In genomic region chr22:36387914-36388864, GRCh38 we compare ENCODE assay signal across 8 cellular contexts. TPM values are rescaled to one million over a fixed set of nuclear protein-coding genes. Genes with fewer than 3 reads are reported as not detected.
DNase-seq lines count a peak whose midpoint lies in the region; ATAC-seq and FAIRE-seq lines count a peak whose summit lies in the region.

Gene MYH9 (minus strand): TSS chr22:36387967. CDS start chr22:36349236, 38,731 bp downstream.

- H3K36me3 Mint-ChIP-seq in activated T-cell treated with anti-CD3 and anti-CD28 coated beads, Interleukin-2, amount 50 U/mL, for 72 hours (ENCODE audit: insufficient read depth in 2 of 2) = peaks cover 13 to 26% of the 10 kb centered on the region in 2 donors

- peak; percentile 68 for ATAC-seq in GM21737 (IDR thresholded peaks at IDR 0.05; ENCODE audit: unreplicated experiment)
- ATAC-seq in activated T-cell treated with anti-CD3 and anti-CD28 coated beads, Interleukin-2, amount 50 U/mL, for 72 hours (replicated peaks in 1 of 2) = peak; percentile 72 to 74
- ATAC-seq in esophagus mucosa = peak; percentile 91

- H3K4me1 ChIP-seq in muscle layer of colon (ENCODE audit: insufficient read depth, low read length) = peaks cover 10% of the 10 kb centered on the region

- peaks cover 54% of the 10 kb centered on the region for H3K4me1 Mint-ChIP-seq in activated T-cell treated with anti-CD3 and anti-CD28 coated beads, Interleukin-2, amount 50 U/mL, for 72 hours (ENCODE audit: low read depth)

- H3K9me3 Mint-ChIP-seq in activated T-cell treated with anti-CD3 and anti-CD28 coated beads, Interleukin-2, amount 50 U/mL, for 72 hours = no peaks in the 10 kb centered on the region

- H3K9me3 ChIP-seq in KOPT-K1 (ENCODE audit: insufficient read depth, low read length, poor library complexity, severe bottlenecking) = no peaks in the 10 kb centered on the region
- no peaks in the 10 kb centered on the region for H3K9me3 ChIP-seq in muscle layer of colon (ENCODE audit: low read length)

- peak within 1 kb of the TSS; percentile 98 to 99 for H3K4me3 Mint-ChIP-seq in activated T-cell treated with anti-CD3 and anti-CD28 coated beads, Interleukin-2, amount 50 U/mL, for 72 hours

- peak; percentile 90 for FAIRE-seq in RCC 7860 (lab: Jason Lieb, UNC)

- H3K27ac Mint-ChIP-seq in activated T-cell treated with anti-CD3 and anti-CD28 coated beads, Interleukin-2, amount 50 U/mL, for 72 hours = peak within 1 kb of the TSS; percentile 97

- H3K4me3 ChIP-seq in muscle layer of colon (ENCODE audit: low read depth in 1 of 2, low read length in 2 of 2) = peak within 1 kb of the TSS; percentile 90 to 93

- DNase-seq in DMS53 treated with DMSO at 0.1 percent for 48 hours (lab: John Stamatoyannopoulos, UW; ENCODE audit: unreplicated experiment) = peak; percentile 57
- peak; percentile 98 for DNase-seq in RCC 7860 (ENCODE audit: low spot score)
- DNase-seq in activated T-cell treated with anti-CD3 and anti-CD28 coated beads, Interleukin-2, amount 50 U/mL, for 72 hours = peak; percentile 100
- peak; percentile 98 for DNase-seq in stimulated activated CD8-positive, alpha-beta memory T cell treated with anti-CD3 and anti-CD28 coated beads, Interleukin-7, amount 100 ng/mL, for 24 hours (ENCODE audit: low read depth)

- peak within 1 kb of the TSS; percentile 94 for H3K9ac ChIP-seq in muscle layer of colon (ENCODE audit: low read length)

- H3K27ac ChIP-seq in KOPT-K1 (ENCODE audit: low read depth, low read length, poor library complexity, severe bottlenecking) = peak within 1 kb of the TSS; percentile 81
- peak within 1 kb of the TSS; percentile 98 for H3K27ac ChIP-seq in muscle layer of colon (ENCODE audit: low read depth, low read length)

- no peaks in the 10 kb centered on the region for H3K27me3 Mint-ChIP-seq in activated T-cell treated with anti-CD3 and anti-CD28 coated beads, Interleukin-2, amount 50 U/mL, for 72 hours (ENCODE audit: low read depth)

- no peaks in the 10 kb centered on the region for H3K27me3 ChIP-seq in muscle layer of colon (ENCODE audit: control insufficient read depth in 1 of 2, insufficient read depth in 2 of 2, low read length in 2 of 2)

- peaks cover 2% of the 10 kb centered on the region for H3K36me3 ChIP-seq in KOPT-K1 (ENCODE audit: insufficient read depth, low read length)
- H3K36me3 ChIP-seq in muscle layer of colon (ENCODE audit: insufficient read depth, low read length) = peaks cover 9% of the 10 kb centered on the region

RNA-seq across cellular contexts. Expression of gene MYH9, which starts in this region (rescaled TPM):
- 100 to 1,000 TPM; 529 to 662 TPM for total RNA-seq in activated T-cell treated with anti-CD3 and anti-CD28 coated beads, Interleukin-2, amount 50 U/mL, for 72 hours
- total RNA-seq in esophagus mucosa = 487 TPM

Comparison
In these comparisons a context has a peak if more than half of its experiments do, and no peak if none do; other contexts are left out.
1. Peak in every context shown above with its lines: DNase-seq, ATAC-seq, H3K4me3 ChIP-seq and H3K27ac ChIP-seq.